In genomic region chr12:132178314-132178713, GRCh38 we compare ENCODE assay signal across 14 cellular contexts. TPM values are rescaled to one million over a fixed set of nuclear protein-coding genes. Genes with fewer than 3 reads are reported as not detected.
DNase-seq lines count a peak whose midpoint lies in the region; ATAC-seq and TF ChIP-seq lines count a peak whose summit lies in the region.
"Had no signal": no experiment of that assay in that cellular context is flagged by ENCODE, and none has a peak within 500 bp of the region (broad histone marks: within the 10 kb centered on the region; RNA-seq: fewer than 3 reads in every experiment).

No MANE protein-coding gene starts in this region.

- peak overlapping the region; percentile 91 for H3K4me3 Mint-ChIP-seq in activated naive CD4-positive, alpha-beta T cell treated with anti-CD3 and anti-CD28 coated beads, Interleukin-2, amount 50 U/mL, for 24 hours
- H3K4me3 Mint-ChIP-seq: mesothelial cell of epicardium, WTC11 had no signal

- TF ChIP-seq RAD21 in Ishikawa (IDR thresholded peaks at IDR 0.05; ENCODE audit: low read depth): no peak

- intact Hi-C loops in psoas muscle (cut with DNase I): no loop called here
- intact Hi-C loops in esophagus muscularis mucosa (cut with DNase I): no loop called here

- ATAC-seq in psoas muscle: peak in 2 of 4 donors; percentile 20 to 23
- ATAC-seq in SK-N-SH treated with all-trans-retinoic acid at 6 μM for 48 hours: no peak
- ATAC-seq: HepG2 had no signal

- no peak for TF ChIP-seq POLR2A in esophagus muscularis mucosa (IDR thresholded peaks at IDR 0.05; ENCODE audit: low read depth)

- no peak for DNase-seq in activated naive CD4-positive, alpha-beta T cell treated with Interleukin-2 at 50 U/mL for 16 hours
- DNase-seq in psoas muscle (peak in 1 of 2 donors; percentile 6), esophagus muscularis mucosa (ENCODE audit: extremely low spot score) (no peak), foreskin melanocyte (no peak)
- DNase-seq: NCI-H446, nucleus accumbens, uterus had no signal

- no peak overlapping the region for H3K27ac Mint-ChIP-seq in activated naive CD4-positive, alpha-beta T cell treated with anti-CD3 and anti-CD28 coated beads, Interleukin-2, amount 50 U/mL, for 24 hours
- H3K27ac Mint-ChIP-seq: mesothelial cell of epicardium, WTC11 had no signal

- WGBS in psoas muscle, 3 donors: 7 to 15% (median 11%) methylated on average over 8 of the region's 8 CpGs
- WGBS in esophagus muscularis mucosa: 13% methylated on average over 8 of the region's 8 CpGs

- H3K27me3 ChIP-seq in psoas muscle (ENCODE audit: insufficient read depth in 3 of 3, low read length in 2 of 3): peaks cover 0 to 30% (median 10%) of the 10 kb centered on the region in 3 donors
- H3K27me3 ChIP-seq in esophagus muscularis mucosa: peaks cover 0 to 89% (median 12%) of the 10 kb centered on the region in 4 donors

- no peaks in the 10 kb centered on the region for H3K9me3 ChIP-seq in psoas muscle
- H3K9me3 ChIP-seq in esophagus muscularis mucosa: peaks cover 0 to 8% (median 0%) of the 10 kb centered on the region in 4 donors
- H3K9me3 ChIP-seq: uterus had no signal

- H3K27ac ChIP-seq in VCaP (peak overlapping the region; percentile 35), psoas muscle (no peak overlapping the region), esophagus muscularis mucosa (replicated peaks in 1 of 4) (no peak overlapping the region)
- H3K27ac ChIP-seq: uterus had no signal

- H3K9me3 Mint-ChIP-seq in activated naive CD4-positive, alpha-beta T cell treated with anti-CD3 and anti-CD28 coated beads, Interleukin-2, amount 50 U/mL, for 24 hours: no peaks in the 10 kb centered on the region
- H3K9me3 Mint-ChIP-seq: mesothelial cell of epicardium had no signal

- H3K4me3 ChIP-seq in psoas muscle (peak overlapping the region; percentile 40), esophagus muscularis mucosa (no peak overlapping the region)
- H3K4me3 ChIP-seq: uterus had no signal

- TF ChIP-seq EP300 in Ishikawa (IDR thresholded peaks at IDR 0.05; ENCODE audit: borderline replicate concordance) (no peak), esophagus muscularis mucosa (IDR thresholded peaks at IDR 0.05) (no peak)

- peaks cover 42% of the 10 kb centered on the region for H3K4me1 Mint-ChIP-seq in activated naive CD4-positive, alpha-beta T cell treated with anti-CD3 and anti-CD28 coated beads, Interleukin-2, amount 50 U/mL, for 24 hours

- H3K36me3 ChIP-seq in psoas muscle (ENCODE audit: insufficient read depth in 1 of 2, low read depth in 1 of 2) (no peaks in the 10 kb centered on the region), esophagus muscularis mucosa (no peaks in the 10 kb centered on the region)
- H3K36me3 ChIP-seq: uterus had no signal

- H3K4me1 ChIP-seq in psoas muscle (no peaks in the 10 kb centered on the region), esophagus muscularis mucosa (no peaks in the 10 kb centered on the region)
- H3K4me1 ChIP-seq: uterus had no signal

- H3K36me3 Mint-ChIP-seq in activated naive CD4-positive, alpha-beta T cell treated with anti-CD3 and anti-CD28 coated beads, Interleukin-2, amount 50 U/mL, for 24 hours: no peaks in the 10 kb centered on the region
- H3K36me3 Mint-ChIP-seq: mesothelial cell of epicardium, WTC11 had no signal

- TF ChIP-seq CTCF in VCaP (conservative IDR thresholded peaks at IDR 0.05) (no peak), psoas muscle (IDR thresholded peaks at IDR 0.05) (no peak), esophagus muscularis mucosa (IDR thresholded peaks at IDR 0.05) (no peak)

- no peaks in the 10 kb centered on the region for H3K27me3 Mint-ChIP-seq in activated naive CD4-positive, alpha-beta T cell treated with anti-CD3 and anti-CD28 coated beads, Interleukin-2, amount 50 U/mL, for 24 hours

TF ChIP-seq in Ishikawa, 13 proteins besides CTCF, POLR2A, EP300 and RAD21:
- TF ChIP-seq ZBTB7A (IDR thresholded peaks at IDR 0.05; ENCODE audit: low read depth): no peak
- TF ChIP-seq REST (IDR thresholded peaks at IDR 0.05; ENCODE audit: low read depth): peak; percentile 13; the same call in 1 of the 2 replicates
- no peak for TF ChIP-seq TCF12 (IDR thresholded peaks at IDR 0.05; ENCODE audit: low read depth)
- no peak for TF ChIP-seq TEAD4 (IDR thresholded peaks at IDR 0.05)
- TF ChIP-seq EGR1 (IDR thresholded peaks at IDR 0.05): no peak
- no peak for TF ChIP-seq FOXM1 (IDR thresholded peaks at IDR 0.05; ENCODE audit: borderline replicate concordance, low read depth)
- no peak for TF ChIP-seq NFIC (IDR thresholded peaks at IDR 0.05)
- no peak for TF ChIP-seq CREB1 (IDR thresholded peaks at IDR 0.05; ENCODE audit: low read depth)

TF ChIP-seq in SK-N-SH treated with all-trans-retinoic acid at 6 μM for 48 hours, 23 proteins besides CTCF, POLR2A, EP300 and RAD21 (continues in another document):
- TF ChIP-seq RARB (CRISPR knock-in tag; IDR thresholded peaks at IDR 0.05): no peak
- no peak for TF ChIP-seq ARNTL (CRISPR knock-in tag; IDR thresholded peaks at IDR 0.05; ENCODE audit: borderline replicate concordance, low read depth)
- no peak for TF ChIP-seq TOX (CRISPR knock-in tag; IDR thresholded peaks at IDR 0.05; ENCODE audit: borderline replicate concordance)
- no peak for TF ChIP-seq ZNF70 (CRISPR knock-in tag; IDR thresholded peaks at IDR 0.05)
- no peak for TF ChIP-seq ZNF8 (CRISPR knock-in tag; IDR thresholded peaks at IDR 0.05)
- TF ChIP-seq ZFP3 (CRISPR knock-in tag; IDR thresholded peaks at IDR 0.05): no peak
- no peak for TF ChIP-seq OSR1 (CRISPR knock-in tag; IDR thresholded peaks at IDR 0.05)
- TF ChIP-seq CREB5 (CRISPR knock-in tag; IDR thresholded peaks at IDR 0.05; ENCODE audit: low read depth): no peak
- no peak for TF ChIP-seq ZC3H10 (CRISPR knock-in tag; IDR thresholded peaks at IDR 0.05)
- TF ChIP-seq TCF4 (CRISPR knock-in tag; IDR thresholded peaks at IDR 0.05; ENCODE audit: borderline replicate concordance): no peak
- TF ChIP-seq GLIS3 (CRISPR knock-in tag; IDR thresholded peaks at IDR 0.05): no peak
- no peak for TF ChIP-seq TSHZ2 (CRISPR knock-in tag; IDR thresholded peaks at IDR 0.05)
- no peak for TF ChIP-seq CSRNP3 (CRISPR knock-in tag; IDR thresholded peaks at IDR 0.05)

RNA-seq across cellular contexts. Expression of gene NOC4L, which starts 34.1 kb away (rescaled TPM):
- 10 to 100 TPM in 3 of 4 donors, 1 to 10 TPM in 1; 7.9 to 25.7 (median 17.7) TPM for total RNA-seq in psoas muscle
- polyA plus RNA-seq in psoas muscle: 10 to 100 TPM; 28.4 to 36.7 (median 30.8) TPM
- 10 to 100 TPM; 10.4 to 15.4 (median 11.5) TPM for total RNA-seq in esophagus muscularis mucosa

RNA-seq across cellular contexts. Expression of gene DDX51, which starts 34.2 kb away (rescaled TPM):
- total RNA-seq in psoas muscle (10 to 100 TPM in 3 of 4 donors, 1 to 10 TPM in 1; 7.3 to 17.1 (median 11.8) TPM), esophagus muscularis mucosa (10 to 100 TPM in 3 of 4 donors, 1 to 10 TPM in 1; 9.1 to 12.8 (median 11.3) TPM)
- polyA plus RNA-seq in psoas muscle: 10 to 100 TPM; 11.7 to 17.0 (median 14.8) TPM
